In the genomic region with DNA sequence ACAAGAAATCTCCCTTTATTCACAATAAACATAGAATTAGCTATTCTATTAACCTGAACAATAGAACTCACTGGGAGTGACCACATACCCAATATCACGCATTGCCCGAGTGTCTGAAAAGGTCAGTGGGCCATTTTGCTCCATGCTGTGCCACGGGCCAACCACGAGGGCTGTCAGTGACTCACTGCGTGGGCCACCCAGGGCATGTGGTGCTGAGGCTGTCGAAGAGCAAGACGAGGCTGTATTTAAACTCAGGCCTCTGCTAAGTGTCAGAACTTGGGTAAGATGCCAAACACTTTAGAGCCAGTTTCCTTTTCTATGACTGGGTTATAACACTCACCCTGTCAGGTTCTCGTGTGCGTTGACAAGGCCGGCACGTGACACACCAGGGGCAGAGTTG, we compare ENCODE assay signal across 6 cellular contexts. TPM values are rescaled to one million over a fixed set of nuclear protein-coding genes. Genes with fewer than 3 reads are reported as not detected.
"Had no signal": no experiment of that assay in that cellular context is flagged by ENCODE, and none has a peak within 500 bp of the region (broad histone marks: within the 10 kb centered on the region; RNA-seq: fewer than 3 reads in every experiment).

No MANE protein-coding gene starts in this region.

RNA-seq across cellular contexts. Expression of a gene that starts 54.8 kb away (rescaled TPM):
- total RNA-seq: left ventricle myocardium inferior; mesenteric fat pad; natural killer cell treated with Interleukin-12 subunit alpha and Interleukin-12 subunit beta and Interleukin-15 and Interleukin-18, amount 100 ng/mL, for 72 hours; pulmonary artery endothelial cell had no signal
- polyA plus RNA-seq: immature natural killer cell; naive thymus-derived CD4-positive, alpha-beta T cell had no signal
